In the genomic region with DNA sequence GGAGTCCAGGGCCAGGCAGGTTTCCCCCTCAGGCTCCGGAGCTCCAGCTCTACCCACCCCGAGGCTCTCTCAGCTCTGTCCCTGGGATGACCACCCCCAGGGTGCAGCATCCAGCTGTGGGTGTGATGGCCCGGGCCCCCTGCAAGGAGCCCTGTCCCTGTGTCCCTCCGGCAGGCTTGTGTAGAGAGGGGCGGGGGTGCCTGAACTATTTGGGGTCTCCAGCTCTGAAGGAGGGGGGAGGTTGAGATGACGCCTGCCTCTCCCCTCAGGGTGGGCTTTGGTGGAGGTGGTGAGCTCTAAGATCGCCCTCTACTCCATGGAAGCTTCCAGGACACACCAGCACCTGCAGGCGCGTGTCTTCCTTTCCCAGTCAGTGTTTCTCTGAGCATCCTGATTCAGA, we compare ENCODE assay signal across 32 cellular contexts. TPM values are rescaled to one million over a fixed set of nuclear protein-coding genes. Genes with fewer than 3 reads are reported as not detected.
"Had no signal": no experiment of that assay in that cellular context is flagged by ENCODE, and none has a peak within 500 bp of the region (broad histone marks: within the 10 kb centered on the region; RNA-seq: fewer than 3 reads in every experiment).

No MANE protein-coding gene starts in this region.

- H3K4me1 ChIP-seq: ascending aorta had no signal

- H3K27ac ChIP-seq: ascending aorta, cardiac muscle cell, SJCRH30, SK-N-MC, WERI-Rb-1 had no signal

- H3K9me3 Mint-ChIP-seq: activated CD4-positive, alpha-beta memory T cell treated with anti-CD3 and anti-CD28 coated beads, Interleukin-2, amount 10 ng/mL, durations not matched to agents 7 days and 5 days; activated naive CD4-positive, alpha-beta T cell treated with anti-CD3 and anti-CD28 coated beads, Interleukin-2, amount 50 U/mL, for 24 hours; activated naive CD8-positive, alpha-beta T cell treated with anti-CD3 and anti-CD28 coated beads, Interleukin-2, amount 10 ng/mL, durations not matched to agents 7 days and 5 days had no signal

- H3K4me3 ChIP-seq: ascending aorta, cardiac muscle cell, MG63, SJCRH30, SK-N-MC had no signal

- H3K4me3 Mint-ChIP-seq: activated CD4-positive, alpha-beta memory T cell treated with anti-CD3 and anti-CD28 coated beads, Interleukin-2, amount 10 ng/mL, durations not matched to agents 7 days and 5 days; activated naive CD4-positive, alpha-beta T cell treated with anti-CD3 and anti-CD28 coated beads, Interleukin-2, amount 50 U/mL, for 24 hours; activated naive CD8-positive, alpha-beta T cell treated with anti-CD3 and anti-CD28 coated beads, Interleukin-2, amount 10 ng/mL, durations not matched to agents 7 days and 5 days had no signal

- H3K36me3 ChIP-seq: ascending aorta, cardiac muscle cell, MG63, SJCRH30, WERI-Rb-1 had no signal

- DNase-seq: activated CD4-positive, alpha-beta memory T cell treated with anti-CD3 and anti-CD28 coated beads, Interleukin-2, amount 10 ng/mL, durations not matched to agents 7 days and 5 days; activated CD4-positive, alpha-beta T cell treated with anti-CD3 and anti-CD28 coated beads for 1 hour; activated CD4-positive, alpha-beta T cell treated with anti-CD3 and anti-CD28 coated beads for 48 hours; activated CD4-positive, CD25-positive, alpha-beta regulatory T cell; activated gamma-delta T cell; activated naive CD4-positive, alpha-beta T cell treated with Interleukin-2 at 50 U/mL for 16 hours; activated naive CD8-positive, alpha-beta T cell treated with anti-CD3 and anti-CD28 coated beads, Interleukin-2, amount 10 ng/mL, durations not matched to agents 7 days and 5 days; activated T-cell treated with anti-CD3 and anti-CD28 coated beads, Interleukin-2, amount 50 U/mL, for 48 hours; amygdala; Kasumi-1; KG1; MG63; NCI-H1048; NCI-H1105 treated with DMSO at 0.1 percent for 48 hours; NCI-H1694; NCI-H1930; NCI-H2081 treated with DMSO at 0.1 percent for 48 hours; NCI-H345; NCI-H524 treated with DMSO at 0.1 percent for 48 hours; SHP77; SJCRH30; T1000; WERI-Rb-1 had no signal

- H3K27me3 Mint-ChIP-seq: activated naive CD4-positive, alpha-beta T cell treated with anti-CD3 and anti-CD28 coated beads, Interleukin-2, amount 50 U/mL, for 24 hours had no signal

- H3K27ac Mint-ChIP-seq: activated CD4-positive, alpha-beta memory T cell treated with anti-CD3 and anti-CD28 coated beads, Interleukin-2, amount 10 ng/mL, durations not matched to agents 7 days and 5 days; activated naive CD4-positive, alpha-beta T cell treated with anti-CD3 and anti-CD28 coated beads, Interleukin-2, amount 50 U/mL, for 24 hours; activated naive CD8-positive, alpha-beta T cell treated with anti-CD3 and anti-CD28 coated beads, Interleukin-2, amount 10 ng/mL, durations not matched to agents 7 days and 5 days had no signal

- ATAC-seq: Panc1 had no signal

- H3K9me3 ChIP-seq: ascending aorta, MG63, SJCRH30 had no signal

- H3K27me3 ChIP-seq: ascending aorta, cardiac muscle cell, MG63 had no signal

RNA-seq across cellular contexts. Expression of a gene that starts 39.4 kb away (rescaled TPM):
- total RNA-seq: activated CD4-positive, alpha-beta memory T cell treated with anti-CD3 and anti-CD28 coated beads, Interleukin-2, amount 10 ng/mL, durations not matched to agents 7 days and 5 days; activated CD8-positive, alpha-beta memory T cell treated with anti-CD3 and anti-CD28 coated beads for 36 hours; activated naive CD8-positive, alpha-beta T cell treated with anti-CD3 and anti-CD28 coated beads, Interleukin-2, amount 10 ng/mL, durations not matched to agents 7 days and 5 days; NCI-H460; T-helper 1 cell treated with Interleukin-12 subunit alpha and Interleukin-12 subunit beta and Interleukin-4 antibody, amounts not matched to agents 30 ng/mL and 1 ng/mL, for 36 hours; T-helper 2 cell treated with Interferon-gamma antibody and Interleukin-4, amounts not matched to agents 100 ng/mL and 5 ng/mL, for 36 hours had no signal
- polyA plus RNA-seq: cardiac muscle cell had no signal
